In the genomic region with DNA sequence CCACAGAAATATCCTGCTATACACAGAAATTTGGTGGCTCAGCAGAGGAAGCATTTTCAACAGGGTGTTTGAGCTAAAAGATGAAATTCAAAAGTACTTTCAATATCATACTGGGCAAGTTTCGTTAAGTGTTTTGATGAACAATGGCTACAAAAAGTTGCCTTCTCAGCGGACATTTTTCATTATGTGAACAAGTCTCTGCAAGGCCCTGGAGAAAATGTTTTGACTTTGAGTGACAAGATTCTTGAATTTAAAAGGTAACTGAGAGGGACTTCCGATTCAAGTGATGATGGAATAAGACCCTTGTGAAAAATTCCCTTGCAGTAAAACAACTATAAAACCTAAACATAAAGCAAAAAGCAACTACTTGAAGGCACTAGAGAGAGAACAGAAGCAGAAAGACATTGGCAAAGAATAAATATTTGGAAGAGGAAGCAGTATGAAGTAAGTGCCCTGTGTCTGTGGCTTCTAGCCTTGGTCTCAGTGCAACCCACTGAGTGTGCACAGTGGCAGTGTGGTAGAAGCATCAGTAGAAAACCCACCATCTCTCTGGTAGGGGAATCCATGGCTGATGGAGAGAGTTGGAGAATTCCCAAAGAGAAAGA, we compare ENCODE assay signal across 10 cellular contexts.
A peak's percentile ranks its signal among the peaks of the same experiment; 100 is the strongest.
DNase-seq lines count a peak whose midpoint lies in the region; ATAC-seq, FAIRE-seq and TF ChIP-seq lines count a peak whose summit lies in the region.
"Had no signal": no experiment of that assay in that cellular context is flagged by ENCODE, and none has a peak within 500 bp of the region (broad histone marks: within the 10 kb centered on the region; RNA-seq: fewer than 3 reads in every experiment).

No MANE protein-coding gene starts in this region.

- peak overlapping the region; percentile 42 for H3K27ac Mint-ChIP-seq in activated naive CD4-positive, alpha-beta T cell treated with anti-CD3 and anti-CD28 coated beads, Interleukin-2, amount 10 ng/mL, durations not matched to agents 7 days and 5 days
- H3K27ac Mint-ChIP-seq in activated T-helper 2 cell treated with anti-CD3 and anti-CD28 coated beads, Interferon-gamma antibody, Interleukin-2, Interleukin-4, amounts not matched to agents 10 μg/mL and 5 μg/mL and 100 μg/mL, durations not matched to agents 14 hours and 24 hours and 36 hours: peak overlapping the region; percentile 100
- H3K27ac Mint-ChIP-seq in stimulated activated effector memory CD8-positive, alpha-beta T cell treated with anti-CD3 and anti-CD28 coated beads, Interleukin-12 subunit alpha, Interleukin-12 subunit beta, amount 100 ng/mL, for 72 hours: peak overlapping the region; percentile 98

- H3K36me3 Mint-ChIP-seq in activated naive CD4-positive, alpha-beta T cell treated with anti-CD3 and anti-CD28 coated beads, Interleukin-2, amount 10 ng/mL, durations not matched to agents 7 days and 5 days: peaks cover 6% of the 10 kb centered on the region
- peaks cover 45% of the 10 kb centered on the region for H3K36me3 Mint-ChIP-seq in activated T-helper 2 cell treated with anti-CD3 and anti-CD28 coated beads, Interferon-gamma antibody, Interleukin-2, Interleukin-4, amounts not matched to agents 10 μg/mL and 5 μg/mL and 100 μg/mL, durations not matched to agents 14 hours and 24 hours and 36 hours (ENCODE audit: low read depth)
- peaks cover 15% of the 10 kb centered on the region for H3K36me3 Mint-ChIP-seq in stimulated activated effector memory CD8-positive, alpha-beta T cell treated with anti-CD3 and anti-CD28 coated beads, Interleukin-12 subunit alpha, Interleukin-12 subunit beta, amount 100 ng/mL, for 72 hours

- CTCF ChIA-PET in activated naive CD4-positive, alpha-beta T cell treated with anti-CD3 and anti-CD28 coated beads, Interleukin-2, amount 10 ng/mL, durations not matched to agents 7 days and 5 days (lab: Charles Lee): no interaction called here

- no peak for TF ChIP-seq CTCF in dorsolateral prefrontal cortex (IDR thresholded peaks at IDR 0.05 in 54 of 56, conservative IDR thresholded peaks at IDR 0.05 in 2 of 56; ENCODE audit: low read depth in 1 of 56, partially characterized antibody in 56 of 56)

- FAIRE-seq in H54 (lab: Jason Lieb, UNC): no peak

- no peak for ATAC-seq in stimulated activated effector memory CD8-positive, alpha-beta T cell treated with anti-CD3 and anti-CD28 coated beads, Interleukin-12 subunit alpha, Interleukin-12 subunit beta, amount 100 ng/mL, for 72 hours
- ATAC-seq in HG03039 (IDR thresholded peaks at IDR 0.05; ENCODE audit: unreplicated experiment): no peak

- no peak overlapping the region for H3K4me3 ChIP-seq in Karpas-422 (ENCODE audit: low read length)
- H3K4me3 ChIP-seq in dorsolateral prefrontal cortex: no peak overlapping the region

- peaks cover 24% of the 10 kb centered on the region for H3K9me3 Mint-ChIP-seq in activated naive CD4-positive, alpha-beta T cell treated with anti-CD3 and anti-CD28 coated beads, Interleukin-2, amount 10 ng/mL, durations not matched to agents 7 days and 5 days
- peaks cover 48% of the 10 kb centered on the region for H3K9me3 Mint-ChIP-seq in activated T-helper 2 cell treated with anti-CD3 and anti-CD28 coated beads, Interferon-gamma antibody, Interleukin-2, Interleukin-4, amounts not matched to agents 10 μg/mL and 5 μg/mL and 100 μg/mL, durations not matched to agents 14 hours and 24 hours and 36 hours
- peaks cover 23% of the 10 kb centered on the region for H3K9me3 Mint-ChIP-seq in stimulated activated effector memory CD8-positive, alpha-beta T cell treated with anti-CD3 and anti-CD28 coated beads, Interleukin-12 subunit alpha, Interleukin-12 subunit beta, amount 100 ng/mL, for 72 hours

- H3K9ac ChIP-seq in Karpas-422 (ENCODE audit: low read length): no peak overlapping the region

- H3K27me3 ChIP-seq in Karpas-422 (ENCODE audit: low read length) (no peaks in the 10 kb centered on the region), dorsolateral prefrontal cortex (no peaks in the 10 kb centered on the region)

- peaks cover 33% of the 10 kb centered on the region for H3K4me1 Mint-ChIP-seq in activated naive CD4-positive, alpha-beta T cell treated with anti-CD3 and anti-CD28 coated beads, Interleukin-2, amount 10 ng/mL, durations not matched to agents 7 days and 5 days
- peaks cover 51% of the 10 kb centered on the region for H3K4me1 Mint-ChIP-seq in activated T-helper 2 cell treated with anti-CD3 and anti-CD28 coated beads, Interferon-gamma antibody, Interleukin-2, Interleukin-4, amounts not matched to agents 10 μg/mL and 5 μg/mL and 100 μg/mL, durations not matched to agents 14 hours and 24 hours and 36 hours (ENCODE audit: low read depth)
- H3K4me1 Mint-ChIP-seq in stimulated activated effector memory CD8-positive, alpha-beta T cell treated with anti-CD3 and anti-CD28 coated beads, Interleukin-12 subunit alpha, Interleukin-12 subunit beta, amount 100 ng/mL, for 72 hours: peaks cover 52% of the 10 kb centered on the region

- H3K9me3 ChIP-seq in Karpas-422 (ENCODE audit: low read length): no peaks in the 10 kb centered on the region

- H2AFZ ChIP-seq in Karpas-422 (ENCODE audit: low read length): peak overlapping the region; percentile 42; the same call in 1 of the 2 replicates

- no peak for DNase-seq in activated naive CD4-positive, alpha-beta T cell treated with anti-CD3 and anti-CD28 coated beads, Interleukin-2, amount 10 ng/mL, durations not matched to agents 7 days and 5 days
- no peak for DNase-seq in activated naive CD4-positive, alpha-beta T cell treated with anti-CD3 and anti-CD28 coated beads, Interleukin-2, amount 50 U/mL, for 16 hours
- DNase-seq in Karpas-422 (no peak), dorsolateral prefrontal cortex (no peak), H54 (ENCODE audit: insufficient read length, low spot score) (no peak)
- no peak for DNase-seq in activated T-helper 2 cell treated with anti-CD3 and anti-CD28 coated beads, Interferon-gamma antibody, Interleukin-2, Interleukin-4, amounts not matched to agents 10 μg/mL and 5 μg/mL and 100 μg/mL, durations not matched to agents 14 hours and 24 hours and 36 hours (ENCODE audit: low spot score)
- no peak for DNase-seq in stimulated activated effector memory CD8-positive, alpha-beta T cell treated with anti-CD3 and anti-CD28 coated beads, Interleukin-12 subunit alpha, Interleukin-12 subunit beta, amount 100 ng/mL, for 72 hours (ENCODE audit: low spot score in 2 of 2)
- DNase-seq: NCI-H748 treated with DMSO at 0.1 percent for 48 hours; stimulated activated naive CD4-positive, alpha-beta T cell treated with Interleukin-2 at 50 U/mL for 16 hours had no signal

- no peaks in the 10 kb centered on the region for H3K36me3 ChIP-seq in Karpas-422 (ENCODE audit: insufficient read depth, low read length)

- H3K4me1 ChIP-seq in Karpas-422 (ENCODE audit: low read length): peaks cover 3% of the 10 kb centered on the region

- peaks cover 14% of the 10 kb centered on the region for H3K27me3 Mint-ChIP-seq in activated naive CD4-positive, alpha-beta T cell treated with anti-CD3 and anti-CD28 coated beads, Interleukin-2, amount 10 ng/mL, durations not matched to agents 7 days and 5 days
- no peaks in the 10 kb centered on the region for H3K27me3 Mint-ChIP-seq in activated T-helper 2 cell treated with anti-CD3 and anti-CD28 coated beads, Interferon-gamma antibody, Interleukin-2, Interleukin-4, amounts not matched to agents 10 μg/mL and 5 μg/mL and 100 μg/mL, durations not matched to agents 14 hours and 24 hours and 36 hours (ENCODE audit: low read depth)

- H4K20me1 ChIP-seq in Karpas-422 (ENCODE audit: insufficient read depth, low read depth, low read length): no peaks in the 10 kb centered on the region

- H3K4me3 Mint-ChIP-seq in activated naive CD4-positive, alpha-beta T cell treated with anti-CD3 and anti-CD28 coated beads, Interleukin-2, amount 10 ng/mL, durations not matched to agents 7 days and 5 days: no peak overlapping the region
- H3K4me3 Mint-ChIP-seq in activated T-helper 2 cell treated with anti-CD3 and anti-CD28 coated beads, Interferon-gamma antibody, Interleukin-2, Interleukin-4, amounts not matched to agents 10 μg/mL and 5 μg/mL and 100 μg/mL, durations not matched to agents 14 hours and 24 hours and 36 hours (ENCODE audit: low read depth): peak overlapping the region; percentile 19
- H3K4me3 Mint-ChIP-seq in stimulated activated effector memory CD8-positive, alpha-beta T cell treated with anti-CD3 and anti-CD28 coated beads, Interleukin-12 subunit alpha, Interleukin-12 subunit beta, amount 100 ng/mL, for 72 hours: peak overlapping the region; percentile 61

- intact Hi-C loops in activated T-helper 2 cell treated with anti-CD3 and anti-CD28 coated beads, Interferon-gamma antibody, Interleukin-2, Interleukin-4, amounts not matched to agents 10 μg/mL and 5 μg/mL and 100 μg/mL, durations not matched to agents 14 hours and 24 hours and 36 hours (cut with micrococcal nuclease): loop anchor here (5.0 kb wide), 2 partner anchors 420 to 1390 kb away; no protein-coding TSS in a partner anchor
- intact Hi-C loops in dorsolateral prefrontal cortex (cut with DNase I): no loop called here

- no peak overlapping the region for H3K4me2 ChIP-seq in Karpas-422 (ENCODE audit: low read depth, low read length, poor library complexity, severe bottlenecking)

- H3K9me2 ChIP-seq in Karpas-422 (replicated peaks; ENCODE audit: insufficient read depth, low read length): no peaks in the 10 kb centered on the region

- H3K79me2 ChIP-seq in Karpas-422 (ENCODE audit: low read length): no peaks in the 10 kb centered on the region

- H3K27ac ChIP-seq in Karpas-422 (ENCODE audit: low read length) (no peak overlapping the region), dorsolateral prefrontal cortex (no peak overlapping the region)

- no peak for TF ChIP-seq POLR2A in H54 (IDR thresholded peaks at IDR 0.05; ENCODE audit: low read depth, low read length)

Comparison
In these comparisons a context has a peak if more than half of its experiments do, and no peak if none do; other contexts are left out.
1. H3K27ac Mint-ChIP-seq: peak in every context shown above with its lines; median percentile 100 in activated T-helper 2 cell treated with anti-CD3 and anti-CD28 coated beads, Interferon-gamma antibody, Interleukin-2, Interleukin-4, amounts not matched to agents 10 μg/mL and 5 μg/mL and 100 μg/mL, durations not matched to agents 14 hours and 24 hours and 36 hours; 98 in stimulated activated effector memory CD8-positive, alpha-beta T cell treated with anti-CD3 and anti-CD28 coated beads, Interleukin-12 subunit alpha, Interleukin-12 subunit beta, amount 100 ng/mL, for 72 hours; 42 in activated naive CD4-positive, alpha-beta T cell treated with anti-CD3 and anti-CD28 coated beads, Interleukin-2, amount 10 ng/mL, durations not matched to agents 7 days and 5 days.